ENCODE assay signal across 16 cellular contexts in genomic region chr1:13751985-13752384, GRCh38. TPM values are rescaled to one million over a fixed set of nuclear protein-coding genes. Genes with fewer than 3 reads are reported as not detected.
DNase-seq lines count a peak whose midpoint lies in the region; ATAC-seq, FAIRE-seq and TF ChIP-seq lines count a peak whose summit lies in the region.
"Had no signal": no experiment of that assay in that cellular context is flagged by ENCODE, and none has a peak within 500 bp of the region (broad histone marks: within the 10 kb centered on the region; RNA-seq: fewer than 3 reads in every experiment).

No MANE protein-coding gene starts in this region.

- no peak overlapping the region for H3K4me3 ChIP-seq in CD8-positive, alpha-beta T cell (ENCODE audit: low read depth, low read length)
- no peak overlapping the region for H3K4me3 ChIP-seq in IMR-90 (ENCODE audit: insufficient read depth, low read depth, low read length)
- no peak overlapping the region for H3K4me3 ChIP-seq in K562
- no peak overlapping the region for H3K4me3 ChIP-seq in mesendoderm (ENCODE audit: low read length)
- H3K4me3 ChIP-seq: gastroesophageal sphincter, GM23338, prostate gland, uterus had no signal

- FAIRE-seq in K562 (lab: Jason Lieb, UNC), result no peak

- H3K56ac ChIP-seq in IMR-90 (ENCODE audit: extremely low read depth, insufficient read depth, low read length) (no peak overlapping the region), mesendoderm (ENCODE audit: low read length) (no peak overlapping the region)

- H3K23ac ChIP-seq in IMR-90 (ENCODE audit: low read depth, low read length) (no peak overlapping the region), mesendoderm (ENCODE audit: low read length) (no peak overlapping the region)

- H2AK5ac ChIP-seq in IMR-90 (ENCODE audit: low read depth, low read length) (no peak overlapping the region), mesendoderm (ENCODE audit: low read length) (no peak overlapping the region)

- CTCF ChIA-PET in CD8-positive, alpha-beta T cell (lab: Charles Lee), result interaction anchor here (1.1 to 3.5 kb wide), 3 partner anchors 26 to 86 kb away, joined by 3 to 14 read pairs (median 3); no protein-coding TSS in a partner anchor
- CTCF ChIA-PET in IMR-90 (lab: Yijun Ruan, JAX) (no interaction called here), K562 (lab: Yijun Ruan, JAX; ENCODE audit: low intra/inter-chr PET ratio) (no interaction called here)

- no peak overlapping the region for H3K27ac Mint-ChIP-seq in CD8-positive, alpha-beta T cell
- H3K27ac Mint-ChIP-seq in natural killer cell treated with Interleukin-12 subunit alpha and Interleukin-12 subunit beta and Interleukin-15 and Interleukin-18, amount 100 ng/mL, for 72 hours, result peak overlapping the region; percentile 85 to 90
- H3K27ac Mint-ChIP-seq in CD14-positive monocyte, result no peak overlapping the region
- H3K27ac Mint-ChIP-seq: endodermal cell, GM23338 had no signal

- no peaks in the 10 kb centered on the region for H3K27me3 ChIP-seq in CD8-positive, alpha-beta T cell (ENCODE audit: insufficient read depth, low read length)
- H3K27me3 ChIP-seq in IMR-90 (ENCODE audit: control insufficient read depth, insufficient read depth, low read length) (no peaks in the 10 kb centered on the region), K562 (ENCODE audit: control insufficient read depth in 2 of 2, insufficient read depth in 2 of 2, low read length in 2 of 2) (no peaks in the 10 kb centered on the region), mesendoderm (ENCODE audit: insufficient read depth, low read length, poor library complexity) (no peaks in the 10 kb centered on the region)
- H3K27me3 ChIP-seq: gastroesophageal sphincter, uterus had no signal

- no peak for TF ChIP-seq EP300 in K562 (IDR thresholded peaks at IDR 0.05; ENCODE audit: low read length)

- H3K9me3 Mint-ChIP-seq in CD8-positive, alpha-beta T cell, result no peaks in the 10 kb centered on the region
- no peaks in the 10 kb centered on the region for H3K9me3 Mint-ChIP-seq in natural killer cell treated with Interleukin-12 subunit alpha and Interleukin-12 subunit beta and Interleukin-15 and Interleukin-18, amount 100 ng/mL, for 72 hours
- H3K9me3 Mint-ChIP-seq in CD14-positive monocyte, result no peaks in the 10 kb centered on the region
- H3K9me3 Mint-ChIP-seq: endodermal cell, GM23338, mesothelial cell of epicardium had no signal

- BruUV-seq in IMR-90 (replicated peaks; lab: Mats Ljungman, UMichigan) (no TSS peak), K562 (replicated peaks; lab: Mats Ljungman, UMichigan) (no TSS peak)

- H3K14ac ChIP-seq in IMR-90 (replicated peaks; ENCODE audit: low read depth, low read length), result no peak overlapping the region

- peaks cover 73% of the 10 kb centered on the region for H3K4me1 Mint-ChIP-seq in CD8-positive, alpha-beta T cell (ENCODE audit: low read depth)
- peaks cover 64 to 68% of the 10 kb centered on the region in 2 donors for H3K4me1 Mint-ChIP-seq in natural killer cell treated with Interleukin-12 subunit alpha and Interleukin-12 subunit beta and Interleukin-15 and Interleukin-18, amount 100 ng/mL, for 72 hours (ENCODE audit: low read depth in 2 of 2)
- H3K4me1 Mint-ChIP-seq in CD14-positive monocyte, result peaks cover 68% of the 10 kb centered on the region

- no peaks in the 10 kb centered on the region for H3K27me3 Mint-ChIP-seq in CD8-positive, alpha-beta T cell (ENCODE audit: low read depth)
- H3K27me3 Mint-ChIP-seq in natural killer cell treated with Interleukin-12 subunit alpha and Interleukin-12 subunit beta and Interleukin-15 and Interleukin-18, amount 100 ng/mL, for 72 hours, result no peaks in the 10 kb centered on the region
- H3K27me3 Mint-ChIP-seq in CD14-positive monocyte (ENCODE audit: low read depth in 3 of 3), result no peaks in the 10 kb centered on the region

- intact Hi-C loops in CD8-positive, alpha-beta T cell (cut with DNase I, micrococcal nuclease), result loop anchor here in 1 of 2 experiments (5.0 kb wide), 1 partner anchor 60 kb away; no protein-coding TSS in a partner anchor
- intact Hi-C loops in IMR-90 (cut with micrococcal nuclease), result loop anchor here (1.0 to 5.0 kb wide), 3 partner anchors 8 to 87 kb away; no protein-coding TSS in a partner anchor
- intact Hi-C loops in K562 (cut with micrococcal nuclease), result no loop called here
- intact Hi-C loops in CD14-positive monocyte (cut with micrococcal nuclease), result no loop called here

- H3K18ac ChIP-seq in IMR-90 (ENCODE audit: low read depth, low read length), result no peak overlapping the region
- H3K18ac ChIP-seq in mesendoderm (ENCODE audit: low read length), result no peak overlapping the region

- H3K79me1 ChIP-seq in IMR-90 (ENCODE audit: low read depth in 1 of 2, low read length in 2 of 2) (peaks cover 3 to 45% of the 10 kb centered on the region in 2 experiments; a peak in 3 of 4 replicates), mesendoderm (ENCODE audit: low read length) (peaks cover 21% of the 10 kb centered on the region)

- H2BK5ac ChIP-seq in IMR-90 (ENCODE audit: low read depth, low read length, poor library complexity, severe bottlenecking) (no peak overlapping the region), mesendoderm (ENCODE audit: low read length) (no peak overlapping the region)

- peaks cover 19% of the 10 kb centered on the region for H3K9me1 ChIP-seq in IMR-90 (ENCODE audit: insufficient read depth, low read length)
- no peaks in the 10 kb centered on the region for H3K9me1 ChIP-seq in K562 (ENCODE audit: control insufficient read depth, insufficient read depth, low read length)

- peaks cover 41% of the 10 kb centered on the region for H3K36me3 Mint-ChIP-seq in CD8-positive, alpha-beta T cell
- H3K36me3 Mint-ChIP-seq in natural killer cell treated with Interleukin-12 subunit alpha and Interleukin-12 subunit beta and Interleukin-15 and Interleukin-18, amount 100 ng/mL, for 72 hours, result peaks cover 21% of the 10 kb centered on the region
- peaks cover 9 to 20% of the 10 kb centered on the region in 2 donors for H3K36me3 Mint-ChIP-seq in CD14-positive monocyte

- DNase-seq in CD8-positive, alpha-beta T cell, result no peak
- DNase-seq in IMR-90 (no peak), K562 (ENCODE audit: extremely low read depth in 1 of 4, low spot score in 3 of 4) (no peak), NCI-H524 (lab: John Stamatoyannopoulos, UW) (no peak), mesendoderm (no peak), CD14-positive monocyte (ENCODE audit: low spot score) (no peak)
- DNase-seq in natural killer cell treated with Interleukin-12 subunit alpha and Interleukin-12 subunit beta and Interleukin-15 and Interleukin-18, amount 100 ng/mL, for 72 hours (ENCODE audit: low spot score), result no peak
- DNase-seq: endodermal cell, NCI-H1417 treated with DMSO at 0.1 percent for 48 hours, NCI-H446 treated with DMSO at 0.1 percent for 48 hours, uterus had no signal

- no peak overlapping the region for H4K91ac ChIP-seq in IMR-90 (ENCODE audit: insufficient read depth, low read depth, low read length)

- H4K20me1 ChIP-seq in IMR-90 (ENCODE audit: insufficient read depth, low read length), result peaks cover 50% of the 10 kb centered on the region
- H4K20me1 ChIP-seq in K562 (replicated peaks; ENCODE audit: control insufficient read depth, insufficient read depth, low read length), result peaks cover 22% of the 10 kb centered on the region; the same call in 1 of the 2 replicates

- no peak overlapping the region for H2AFZ ChIP-seq in IMR-90 (replicated peaks; ENCODE audit: low read length, poor library complexity)
- no peak overlapping the region for H2AFZ ChIP-seq in K562 (ENCODE audit: low read depth, low read length)
- H2AFZ ChIP-seq: GM23338 had no signal

- H3K9me3 ChIP-seq in CD8-positive, alpha-beta T cell (ENCODE audit: low read length), result no peaks in the 10 kb centered on the region
- H3K9me3 ChIP-seq in IMR-90 (ENCODE audit: control insufficient read depth, insufficient read depth, low read length) (no peaks in the 10 kb centered on the region), K562 (replicated peaks; ENCODE audit: control insufficient read depth, insufficient read depth, low read depth, low read length) (no peaks in the 10 kb centered on the region)
- H3K9me3 ChIP-seq: gastroesophageal sphincter, prostate gland, uterus had no signal

- H2AK9ac ChIP-seq in IMR-90 (replicated peaks; ENCODE audit: low read depth, low read length, poor library complexity), result no peak overlapping the region

- H3K4me1 ChIP-seq in CD8-positive, alpha-beta T cell (ENCODE audit: insufficient read depth, low read length), result peaks cover 69% of the 10 kb centered on the region
- H3K4me1 ChIP-seq in IMR-90 (ENCODE audit: control insufficient read depth, insufficient read depth, low read length), result peaks cover 10% of the 10 kb centered on the region
- H3K4me1 ChIP-seq in K562 (replicated peaks in 1 of 2; ENCODE audit: control insufficient read depth in 2 of 2, insufficient read depth in 2 of 2, low read length in 2 of 2), result peaks cover 11 to 15% of the 10 kb centered on the region in 2 experiments; a peak in 4 of 5 replicates
- no peaks in the 10 kb centered on the region for H3K4me1 ChIP-seq in mesendoderm (ENCODE audit: control insufficient read depth, low read depth, low read length)

- POLR2A ChIA-PET in CD8-positive, alpha-beta T cell (lab: Charles Lee), result no interaction called here
- POLR2A ChIA-PET in IMR-90 (lab: Charles Lee; ENCODE audit: unreplicated experiment), result interaction anchor here (0.6 kb wide), 1 partner anchor 31 kb away, joined by 3 read pairs; no protein-coding TSS in a partner anchor
- POLR2A ChIA-PET in K562 (lab: Yijun Ruan, JAX), result interaction anchor here (1.4 kb wide), 1 partner anchor 26 kb away, joined by 5 read pairs; no protein-coding TSS in a partner anchor

- TF ChIP-seq POLR2A in IMR-90 (IDR thresholded peaks at IDR 0.05; ENCODE audit: low read depth, low read length) (no peak), K562 (conservative IDR thresholded peaks at IDR 0.05) (no peak)

- no peak for ATAC-seq in CD8-positive, alpha-beta T cell
- ATAC-seq in IMR-90 (ENCODE audit: low read depth) (no peak), K562 (no peak), GM19467 (IDR thresholded peaks at IDR 0.05; ENCODE audit: unreplicated experiment) (no peak)
- no peak for ATAC-seq in natural killer cell treated with Interleukin-12 subunit alpha and Interleukin-12 subunit beta and Interleukin-15 and Interleukin-18, amount 100 ng/mL, for 72 hours
- ATAC-seq: gastroesophageal sphincter, GM23338 had no signal

- TF ChIP-seq RAD21 in IMR-90 (IDR thresholded peaks at IDR 0.05; ENCODE audit: low read length), result no peak
- no peak for TF ChIP-seq RAD21 in K562 (CRISPR knock-in tag; conservative IDR thresholded peaks at IDR 0.05 in 1 of 2, IDR thresholded peaks at IDR 0.05 in 1 of 2)

- no peak overlapping the region for H3K9ac ChIP-seq in IMR-90 (ENCODE audit: low read depth, low read length)
- no peak overlapping the region for H3K9ac ChIP-seq in K562 (ENCODE audit: insufficient read depth in 1 of 2, low read depth in 2 of 2, low read length in 2 of 2)
- H3K9ac ChIP-seq in mesendoderm (ENCODE audit: low read length), result no peak overlapping the region

- H3K79me2 ChIP-seq in K562 (ENCODE audit: control insufficient read depth, insufficient read depth, low read length), result peaks cover 73% of the 10 kb centered on the region
- H3K79me2 ChIP-seq in mesendoderm (ENCODE audit: control insufficient read depth, insufficient read depth, low read length), result peaks cover 32% of the 10 kb centered on the region

- dilution Hi-C loops in IMR-90 (cut with HindIII; ENCODE audit: low sequenced_read_pairs, unreplicated experiment), result no loop called here

- H3K4me2 ChIP-seq in IMR-90 (ENCODE audit: low read depth, low read length), result peak overlapping the region; percentile 81; the same call in 1 of the 2 replicates
- H3K4me2 ChIP-seq in K562 (ENCODE audit: insufficient read depth, low read length), result no peak overlapping the region
- H3K4me2 ChIP-seq in mesendoderm (ENCODE audit: low read length), result no peak overlapping the region
- H3K4me2 ChIP-seq: GM23338 had no signal

- H3K4ac ChIP-seq in IMR-90 (ENCODE audit: low read depth, low read length) (no peak overlapping the region), mesendoderm (ENCODE audit: low read depth, low read length) (no peak overlapping the region)

- peak overlapping the region; percentile 35 for H3K4me3 Mint-ChIP-seq in CD8-positive, alpha-beta T cell
- peak overlapping the region; percentile 92 for H3K4me3 Mint-ChIP-seq in natural killer cell treated with Interleukin-12 subunit alpha and Interleukin-12 subunit beta and Interleukin-15 and Interleukin-18, amount 100 ng/mL, for 72 hours
- no peak overlapping the region for H3K4me3 Mint-ChIP-seq in CD14-positive monocyte
- H3K4me3 Mint-ChIP-seq: endodermal cell, mesothelial cell of epicardium had no signal

- H4K5ac ChIP-seq in IMR-90 (ENCODE audit: low read depth, low read length), result no peak overlapping the region
- no peak overlapping the region for H4K5ac ChIP-seq in mesendoderm (ENCODE audit: low read length)

- TF ChIP-seq CTCF in CD8-positive, alpha-beta T cell (IDR thresholded peaks at IDR 0.05), result no peak
- TF ChIP-seq CTCF in IMR-90 (conservative IDR thresholded peaks at IDR 0.05; ENCODE audit: low read depth, low read length) (no peak), K562 (IDR thresholded peaks at IDR 0.05 in 2 of 3, conservative IDR thresholded peaks at IDR 0.05 in 1 of 3; ENCODE audit: insufficient read depth in 2 of 3, low read depth in 1 of 3, low read length in 3 of 3) (no peak), CD14-positive monocyte (IDR thresholded peaks at IDR 0.05) (no peak)

- H2BK20ac ChIP-seq in IMR-90 (ENCODE audit: low read depth, low read length), result no peak overlapping the region

- H4K8ac ChIP-seq in IMR-90 (ENCODE audit: low read depth in 2 of 2, low read length in 2 of 2), result no peak overlapping the region
- H4K8ac ChIP-seq in mesendoderm (ENCODE audit: low read depth, low read length), result no peak overlapping the region

- H2BK15ac ChIP-seq in IMR-90 (ENCODE audit: low read depth, low read length) (no peak overlapping the region), mesendoderm (replicated peaks; ENCODE audit: low read depth) (no peak overlapping the region)

- H2BK120ac ChIP-seq in IMR-90 (ENCODE audit: low read depth, low read length) (no peak overlapping the region), mesendoderm (ENCODE audit: low read depth, low read length) (no peak overlapping the region)

- no peaks in the 10 kb centered on the region for H3K36me3 ChIP-seq in CD8-positive, alpha-beta T cell (ENCODE audit: insufficient read depth, low read length)
- H3K36me3 ChIP-seq in IMR-90 (ENCODE audit: control insufficient read depth, insufficient read depth, low read length) (peaks cover 3% of the 10 kb centered on the region; the same call in 1 of the 2 replicates), K562 (ENCODE audit: control insufficient read depth, insufficient read depth, low read length) (peaks cover 21% of the 10 kb centered on the region; the same call in 2 of the 3 replicates), mesendoderm (ENCODE audit: control insufficient read depth, insufficient read depth, low read length) (peaks cover 3% of the 10 kb centered on the region)
- H3K36me3 ChIP-seq: gastroesophageal sphincter, prostate gland, uterus had no signal

- WGBS in IMR-90 (ENCODE audit: extremely low coverage in 2 of 2, insufficient read length in 1 of 2), 2 experiments, result no CpG with 5 or more reads among the region's 7 CpGs
- 94% methylated on average over 7 of the region's 7 CpGs for WGBS in K562 (ENCODE audit: insufficient coverage, low coverage, missing lambda C conversion rate)
- WGBS in mesendoderm (ENCODE audit: extremely low coverage, insufficient coverage, low lambda C conversion rate), result no CpG with 5 or more reads among the region's 7 CpGs

- in situ Hi-C loops in IMR-90 (cut with MboI; ENCODE audit: low sequenced_read_pairs), result loop anchor here (25.0 kb wide), 1 partner anchor 1185 kb away; no protein-coding TSS in a partner anchor
- in situ Hi-C loops in K562 (cut with MboI), result no loop called here

- H3K27ac ChIP-seq in CD8-positive, alpha-beta T cell (ENCODE audit: low read depth, low read length), result no peak overlapping the region
- H3K27ac ChIP-seq in IMR-90 (ENCODE audit: insufficient read depth, low read length) (no peak overlapping the region), K562 (ENCODE audit: extremely low read depth, low read depth, low read length) (no peak overlapping the region), mesendoderm (ENCODE audit: low read depth, low read length) (no peak overlapping the region)
- H3K27ac ChIP-seq: gastroesophageal sphincter, prostate gland, uterus had no signal

RNA-seq across cellular contexts. Expression of gene PRDM2, which starts 52.0 kb away (rescaled TPM):
- total RNA-seq in CD8-positive, alpha-beta T cell, result 100 to 1,000 TPM; 170 to 180 TPM
- total RNA-seq in IMR-90 (2012; rRNA removed) (3.4 and 4.7 TPM in 2 replicates), K562 (2014; rRNA removed) (6.6 and 8.3 TPM in 2 replicates), K562 (2014; rRNA removed; fragmentation: Illumina TruSeq; extraction: Trizol) (12.5 and 14.5 TPM in 2 replicates), K562 (2015; rRNA removed; fragmentation: Illumina TruSeq; extraction: Trizol) (11.3 and 11.5 TPM in 2 replicates), K562 (2021) (26.0 and 27.6 TPM in 2 replicates)
- polyA plus RNA-seq in IMR-90 (2012; rRNA removed) (8.4 and 8.9 TPM in 2 replicates), K562 (2011; rRNA removed) (13.1 and 18.3 TPM in 2 replicates), K562 (2014; fragmentation: Illumina TruSeq; extraction: Trizol) (19.7 and 21.2 TPM in 2 replicates), K562 (2014; fragmentation: Nextera tagmentation; extraction: Ambion mirVana) (1 to 10 TPM; 5.4 to 7.1 TPM), K562 (2014; rRNA removed) (15.9 and 18.7 TPM in 2 replicates), CD14-positive monocyte (1 to 10 TPM; 4.1 to 7.6 TPM)
- polyA plus RNA-seq in IMR-90 (2012; cell fraction: cytosol; rRNA removed), result 3.6 and 5.6 TPM in 2 replicates
- polyA plus RNA-seq in IMR-90 (2012; cell fraction: nucleus; rRNA removed; ENCODE audit: low replicate concordance), result 15.1 and 38.5 TPM in 2 replicates
- total RNA-seq in K562 (2011; cell fraction: chromatin; rRNA removed; ENCODE audit: low replicate concordance), result 28.7 and 88.2 TPM in 2 replicates
- 18.0 and 24.6 TPM in 2 replicates for total RNA-seq in K562 (2011; cell fraction: nucleolus; rRNA removed)
- total RNA-seq in K562 (2011; cell fraction: nucleoplasm; rRNA removed), result 44.3 and 55.4 TPM in 2 replicates
- polyA plus RNA-seq in K562 (2011; cell fraction: cytosol; rRNA removed), result 5.8 and 13.4 TPM in 2 replicates
- 16.2 and 30.9 TPM in 2 replicates for polyA plus RNA-seq in K562 (2011; cell fraction: nucleus; rRNA removed)
- polyA plus RNA-seq in K562 (2012), result 12.4 and 14.2 TPM in 2 replicates
- polyA minus RNA-seq in K562 (2011; rRNA and poly(A)+ RNA removed), result 19.7 and 30.3 TPM in 2 replicates
- 13.2 and 23.0 TPM in 2 replicates for polyA minus RNA-seq in K562 (2011; cell fraction: cytosol; rRNA and poly(A)+ RNA removed)
- 10.4 and 17.5 TPM in 2 replicates for polyA minus RNA-seq in K562 (2011; cell fraction: nucleus; rRNA and poly(A)+ RNA removed)
- total RNA-seq in natural killer cell treated with Interleukin-12 subunit alpha and Interleukin-12 subunit beta and Interleukin-15 and Interleukin-18, amount 100 ng/mL, for 72 hours, result 10 to 100 TPM; 80.1 to 91.3 TPM
- 18.0 TPM for polyA plus RNA-seq in mesendoderm (2013, experiment 1 of 2)
- 18.3 TPM for polyA plus RNA-seq in mesendoderm (2013, experiment 2 of 2)

Comparison
In these comparisons a context has a peak if more than half of its experiments do, and no peak if none do; other contexts are left out.
1. H3K27ac Mint-ChIP-seq: peak in natural killer cell treated with Interleukin-12 subunit alpha and Interleukin-12 subunit beta and Interleukin-15 and Interleukin-18, amount 100 ng/mL, for 72 hours (2 of 2); none in CD8-positive, alpha-beta T cell (single experiment) and CD14-positive monocyte (0 of 7).
2. H3K4me3 Mint-ChIP-seq: peak in CD8-positive, alpha-beta T cell (single experiment) and natural killer cell treated with Interleukin-12 subunit alpha and Interleukin-12 subunit beta and Interleukin-15 and Interleukin-18, amount 100 ng/mL, for 72 hours (single experiment); none in CD14-positive monocyte (0 of 2).